Comparison of ENCODE assay signal across 18 cellular contexts in the genomic region with DNA sequence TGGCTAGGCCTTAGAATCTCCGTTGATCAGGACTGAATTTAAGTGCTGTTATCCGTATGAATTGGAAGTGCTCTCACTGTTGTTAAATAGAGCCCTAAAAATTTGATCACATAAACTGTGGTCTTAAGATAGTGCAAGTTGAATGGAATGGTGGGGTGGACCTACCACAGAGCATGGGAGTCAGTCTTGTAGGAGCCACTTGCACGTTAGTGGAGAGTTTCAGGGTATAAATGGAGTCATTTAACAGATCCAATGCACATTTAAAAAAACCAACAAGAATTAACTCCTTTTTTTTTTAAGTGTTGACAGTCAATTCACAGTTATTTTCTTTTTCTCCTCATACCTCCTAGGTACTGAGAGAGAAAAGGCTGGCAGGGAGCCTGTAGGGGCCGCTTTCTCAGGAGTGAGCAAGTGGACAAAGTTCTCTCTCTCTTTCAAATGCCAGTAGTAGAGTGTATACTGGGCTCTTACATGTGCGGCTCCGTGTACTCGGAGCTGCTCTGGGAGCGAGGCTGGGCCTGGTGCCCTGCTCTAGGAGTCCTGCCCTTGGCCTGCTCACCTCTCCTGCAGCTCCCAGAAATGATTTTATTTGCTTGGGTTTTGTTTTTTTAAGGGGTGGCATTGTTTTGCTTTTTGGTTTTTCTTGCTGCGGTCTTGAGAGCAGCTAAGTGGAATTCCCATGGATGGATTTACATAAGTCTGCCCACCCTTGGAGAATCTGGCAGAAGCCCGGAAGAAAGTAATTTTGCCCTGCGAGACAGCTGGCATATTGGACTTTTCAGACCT.
DNase-seq lines count a peak whose midpoint lies in the region; ATAC-seq and TF ChIP-seq lines count a peak whose summit lies in the region.
"Had no signal": no experiment of that assay in that cellular context is flagged by ENCODE, and none has a peak within 500 bp of the region (broad histone marks: within the 10 kb centered on the region; RNA-seq: fewer than 3 reads in every experiment).

No MANE protein-coding gene starts in this region.

- TF ChIP-seq CTCF in left ventricle myocardium inferior (IDR thresholded peaks at IDR 0.05; ENCODE audit: borderline replicate concordance) (no peak), progenitor cell of endocrine pancreas (IDR thresholded peaks at IDR 0.05; ENCODE audit: unreplicated experiment) (no peak)

- peak overlapping the region; percentile 44 for H3K27ac Mint-ChIP-seq in progenitor cell of endocrine pancreas
- H3K27ac Mint-ChIP-seq: activated CD4-positive, alpha-beta T cell treated with anti-CD3 and anti-CD28 coated beads for 36 hours; activated T-cell treated with anti-CD3 and anti-CD28 coated beads, Interleukin-2, amount 50 U/mL, for 24 hours; CD4-positive, alpha-beta memory T cell; natural killer cell; stimulated activated naive CD8-positive, alpha-beta T cell treated with anti-CD3 and anti-CD28 coated beads, Interleukin-15, amount 100 ng/mL, for 72 hours had no signal

- H3K4me1 ChIP-seq in left ventricle myocardium inferior (peaks cover 31% of the 10 kb centered on the region), aorta (ENCODE audit: control insufficient read depth in 1 of 2, insufficient read depth in 2 of 2, low read length in 2 of 2) (peaks cover 7 to 20% of the 10 kb centered on the region in 2 donors)

- H3K27me3 ChIP-seq in left ventricle myocardium inferior (ENCODE audit: low read depth) (no peaks in the 10 kb centered on the region), aorta (ENCODE audit: control insufficient read depth in 1 of 2, insufficient read depth in 2 of 2, low read length in 1 of 2) (no peaks in the 10 kb centered on the region)
- H3K27me3 ChIP-seq: esophagus squamous epithelium, hepatocyte had no signal

- peaks cover 25% of the 10 kb centered on the region for H3K36me3 ChIP-seq in left ventricle myocardium inferior
- H3K36me3 ChIP-seq in aorta (ENCODE audit: control insufficient read depth in 1 of 2, insufficient read depth in 2 of 2, low read length in 1 of 2): no peaks in the 10 kb centered on the region

- peaks cover 21% of the 10 kb centered on the region for H3K4me1 Mint-ChIP-seq in progenitor cell of endocrine pancreas (ENCODE audit: low read depth)
- H3K4me1 Mint-ChIP-seq: activated CD4-positive, alpha-beta T cell treated with anti-CD3 and anti-CD28 coated beads for 36 hours; CD4-positive, alpha-beta memory T cell; natural killer cell; stimulated activated naive CD8-positive, alpha-beta T cell treated with anti-CD3 and anti-CD28 coated beads, Interleukin-15, amount 100 ng/mL, for 72 hours had no signal

- ATAC-seq in left cardiac atrium (no peak), aorta (ENCODE audit: low FRiP score) (no peak), HG03378 (IDR thresholded peaks at IDR 0.05; ENCODE audit: unreplicated experiment) (no peak)
- ATAC-seq: activated CD4-positive, alpha-beta T cell treated with anti-CD3 and anti-CD28 coated beads for 36 hours; natural killer cell; stimulated activated naive CD8-positive, alpha-beta T cell treated with anti-CD3 and anti-CD28 coated beads, Interleukin-15, amount 100 ng/mL, for 72 hours had no signal

- intact Hi-C loops in left ventricle myocardium inferior (cut with micrococcal nuclease) (no loop called here), left cardiac atrium (cut with DNase I) (no loop called here), aorta (cut with DNase I) (loop anchor here (10.0 kb wide), 1 partner anchor 180 kb away; the partner anchor contains the start of genes CRYZL1 (in 2 of the 2) and ITSN1 (in 2 of the 2))

- H3K4me3 ChIP-seq in left ventricle myocardium inferior (no peak overlapping the region), aorta (ENCODE audit: low read length in 2 of 2) (no peak overlapping the region)
- H3K4me3 ChIP-seq: esophagus squamous epithelium, hepatocyte had no signal

- no peaks in the 10 kb centered on the region for H3K9me3 Mint-ChIP-seq in progenitor cell of endocrine pancreas (ENCODE audit: low read depth)
- H3K9me3 Mint-ChIP-seq: activated T-cell treated with anti-CD3 and anti-CD28 coated beads, Interleukin-2, amount 50 U/mL, for 24 hours; natural killer cell had no signal

- no peak overlapping the region for H3K4me3 Mint-ChIP-seq in progenitor cell of endocrine pancreas (ENCODE audit: low read depth)
- H3K4me3 Mint-ChIP-seq: activated CD4-positive, alpha-beta T cell treated with anti-CD3 and anti-CD28 coated beads for 36 hours; activated T-cell treated with anti-CD3 and anti-CD28 coated beads, Interleukin-2, amount 50 U/mL, for 24 hours; CD4-positive, alpha-beta memory T cell; natural killer cell; stimulated activated naive CD8-positive, alpha-beta T cell treated with anti-CD3 and anti-CD28 coated beads, Interleukin-15, amount 100 ng/mL, for 72 hours had no signal

- DNase-seq in left ventricle myocardium inferior (no peak), left cardiac atrium (no peak), kidney glomerular epithelial cell (lab: John Stamatoyannopoulos, UW) (peak; percentile 56), progenitor cell of endocrine pancreas (ENCODE audit: low spot score, unreplicated experiment) (no peak), aorta (no peak), occipital lobe (lab: John Stamatoyannopoulos, UW) (no peak), NCI-H2107 (lab: John Stamatoyannopoulos, UW) (no peak)
- DNase-seq: activated CD4-positive, alpha-beta T cell treated with anti-CD3 and anti-CD28 coated beads for 36 hours; activated T-cell treated with anti-CD3 and anti-CD28 coated beads, Interleukin-2, amount 50 U/mL, for 24 hours; CD4-positive, alpha-beta memory T cell; cortex of kidney; EL; esophagus squamous epithelium; GOT3; natural killer cell; stimulated activated naive CD8-positive, alpha-beta T cell treated with anti-CD3 and anti-CD28 coated beads, Interleukin-15, amount 100 ng/mL, for 72 hours had no signal

- H3K27ac ChIP-seq in left ventricle myocardium inferior (replicated peaks) (peak overlapping the region; percentile 25), aorta (ENCODE audit: low read depth in 1 of 2, low read length in 2 of 2) (peak overlapping the region; percentile 73 to 85)
- H3K27ac ChIP-seq: hepatocyte had no signal

- H3K9me3 ChIP-seq in left ventricle myocardium inferior (replicated peaks) (no peaks in the 10 kb centered on the region), aorta (ENCODE audit: control insufficient read depth, low read length) (no peaks in the 10 kb centered on the region)
- H3K9me3 ChIP-seq: esophagus squamous epithelium had no signal

- H3K27me3 Mint-ChIP-seq in progenitor cell of endocrine pancreas: no peaks in the 10 kb centered on the region
- H3K27me3 Mint-ChIP-seq: activated CD4-positive, alpha-beta T cell treated with anti-CD3 and anti-CD28 coated beads for 36 hours; activated T-cell treated with anti-CD3 and anti-CD28 coated beads, Interleukin-2, amount 50 U/mL, for 24 hours; stimulated activated naive CD8-positive, alpha-beta T cell treated with anti-CD3 and anti-CD28 coated beads, Interleukin-15, amount 100 ng/mL, for 72 hours had no signal

- WGBS in aorta, 2 donors: 20 to 26% methylated on average over 11 of the region's 11 CpGs

- H3K36me3 Mint-ChIP-seq in progenitor cell of endocrine pancreas (ENCODE audit: insufficient read depth): peaks cover 16% of the 10 kb centered on the region
- H3K36me3 Mint-ChIP-seq: natural killer cell had no signal

Comparison
In these comparisons a context has a peak if more than half of its experiments do, and no peak if none do; other contexts are left out.
1. intact Hi-C loops: an anchor here in aorta (10.0 kb wide); none called in left ventricle myocardium inferior and left cardiac atrium.